Comparison of ENCODE assay signal across 1 cellular context in the genomic region with DNA sequence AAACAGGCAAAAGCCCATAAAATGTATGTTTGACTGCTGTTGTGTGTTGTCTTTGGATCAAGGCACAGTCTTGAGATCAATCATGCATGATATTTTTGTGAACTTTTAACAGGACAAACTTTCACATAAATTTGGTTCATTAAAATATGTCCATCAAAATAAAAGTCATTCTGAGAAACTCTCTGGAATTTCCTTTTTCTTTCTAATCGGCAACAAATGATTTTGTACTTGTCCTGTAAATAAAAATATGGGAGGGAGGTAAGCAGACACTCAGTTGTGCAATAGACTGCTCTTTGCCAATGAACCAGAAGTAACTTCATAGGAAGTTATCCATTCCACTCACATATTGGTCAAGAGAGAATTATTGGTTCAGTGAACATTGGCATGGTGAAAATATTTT.
TF ChIP-seq lines count a peak whose summit lies in the region.

No MANE protein-coding gene starts in this region.

TF ChIP-seq in WTC11, 78 proteins besides CTCF, POLR2A, EP300 and RAD21 (continued from another document):
- TF ChIP-seq, protein P1, sequence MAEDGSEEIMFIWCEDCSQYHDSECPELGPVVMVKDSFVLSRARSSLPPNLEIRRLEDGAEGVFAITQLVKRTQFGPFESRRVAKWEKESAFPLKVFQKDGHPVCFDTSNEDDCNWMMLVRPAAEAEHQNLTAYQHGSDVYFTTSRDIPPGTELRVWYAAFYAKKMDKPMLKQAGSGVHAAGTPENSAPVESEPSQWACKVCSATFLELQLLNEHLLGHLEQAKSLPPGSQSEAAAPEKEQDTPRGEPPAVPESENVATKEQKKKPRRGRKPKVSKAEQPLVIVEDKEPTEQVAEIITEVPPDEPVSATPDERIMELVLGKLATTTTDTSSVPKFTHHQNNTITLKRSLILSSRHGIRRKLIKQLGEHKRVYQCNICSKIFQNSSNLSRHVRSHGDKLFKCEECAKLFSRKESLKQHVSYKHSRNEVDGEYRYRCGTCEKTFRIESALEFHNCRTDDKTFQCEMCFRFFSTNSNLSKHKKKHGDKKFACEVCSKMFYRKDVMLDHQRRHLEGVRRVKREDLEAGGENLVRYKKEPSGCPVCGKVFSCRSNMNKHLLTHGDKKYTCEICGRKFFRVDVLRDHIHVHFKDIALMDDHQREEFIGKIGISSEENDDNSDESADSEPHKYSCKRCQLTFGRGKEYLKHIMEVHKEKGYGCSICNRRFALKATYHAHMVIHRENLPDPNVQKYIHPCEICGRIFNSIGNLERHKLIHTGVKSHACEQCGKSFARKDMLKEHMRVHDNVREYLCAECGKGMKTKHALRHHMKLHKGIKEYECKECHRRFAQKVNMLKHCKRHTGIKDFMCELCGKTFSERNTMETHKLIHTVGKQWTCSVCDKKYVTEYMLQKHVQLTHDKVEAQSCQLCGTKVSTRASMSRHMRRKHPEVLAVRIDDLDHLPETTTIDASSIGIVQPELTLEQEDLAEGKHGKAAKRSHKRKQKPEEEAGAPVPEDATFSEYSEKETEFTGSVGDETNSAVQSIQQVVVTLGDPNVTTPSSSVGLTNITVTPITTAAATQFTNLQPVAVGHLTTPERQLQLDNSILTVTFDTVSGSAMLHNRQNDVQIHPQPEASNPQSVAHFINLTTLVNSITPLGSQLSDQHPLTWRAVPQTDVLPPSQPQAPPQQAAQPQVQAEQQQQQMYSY (CRISPR knock-in tag; IDR thresholded peaks at IDR 0.05) = no peak
- TF ChIP-seq ZNF232 (CRISPR knock-in tag; IDR thresholded peaks at IDR 0.05) (no peak), ZNF671 (CRISPR knock-in tag; IDR thresholded peaks at IDR 0.05) (no peak)
- TF ChIP-seq, protein P2, sequence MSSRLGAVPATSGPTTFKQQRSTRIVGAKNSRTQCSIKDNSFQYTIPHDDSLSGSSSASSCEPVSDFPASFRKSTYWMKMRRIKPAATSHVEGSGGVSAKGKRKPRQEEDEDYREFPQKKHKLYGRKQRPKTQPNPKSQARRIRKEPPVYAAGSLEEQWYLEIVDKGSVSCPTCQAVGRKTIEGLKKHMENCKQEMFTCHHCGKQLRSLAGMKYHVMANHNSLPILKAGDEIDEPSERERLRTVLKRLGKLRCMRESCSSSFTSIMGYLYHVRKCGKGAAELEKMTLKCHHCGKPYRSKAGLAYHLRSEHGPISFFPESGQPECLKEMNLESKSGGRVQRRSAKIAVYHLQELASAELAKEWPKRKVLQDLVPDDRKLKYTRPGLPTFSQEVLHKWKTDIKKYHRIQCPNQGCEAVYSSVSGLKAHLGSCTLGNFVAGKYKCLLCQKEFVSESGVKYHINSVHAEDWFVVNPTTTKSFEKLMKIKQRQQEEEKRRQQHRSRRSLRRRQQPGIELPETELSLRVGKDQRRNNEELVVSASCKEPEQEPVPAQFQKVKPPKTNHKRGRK (CRISPR knock-in tag; IDR thresholded peaks at IDR 0.05; ENCODE audit: borderline replicate concordance) = no peak
TF ChIP-seq in WTC11: peak in this region for 0.
